Comparison of ENCODE assay signal across 25 cellular contexts in the genomic region with DNA sequence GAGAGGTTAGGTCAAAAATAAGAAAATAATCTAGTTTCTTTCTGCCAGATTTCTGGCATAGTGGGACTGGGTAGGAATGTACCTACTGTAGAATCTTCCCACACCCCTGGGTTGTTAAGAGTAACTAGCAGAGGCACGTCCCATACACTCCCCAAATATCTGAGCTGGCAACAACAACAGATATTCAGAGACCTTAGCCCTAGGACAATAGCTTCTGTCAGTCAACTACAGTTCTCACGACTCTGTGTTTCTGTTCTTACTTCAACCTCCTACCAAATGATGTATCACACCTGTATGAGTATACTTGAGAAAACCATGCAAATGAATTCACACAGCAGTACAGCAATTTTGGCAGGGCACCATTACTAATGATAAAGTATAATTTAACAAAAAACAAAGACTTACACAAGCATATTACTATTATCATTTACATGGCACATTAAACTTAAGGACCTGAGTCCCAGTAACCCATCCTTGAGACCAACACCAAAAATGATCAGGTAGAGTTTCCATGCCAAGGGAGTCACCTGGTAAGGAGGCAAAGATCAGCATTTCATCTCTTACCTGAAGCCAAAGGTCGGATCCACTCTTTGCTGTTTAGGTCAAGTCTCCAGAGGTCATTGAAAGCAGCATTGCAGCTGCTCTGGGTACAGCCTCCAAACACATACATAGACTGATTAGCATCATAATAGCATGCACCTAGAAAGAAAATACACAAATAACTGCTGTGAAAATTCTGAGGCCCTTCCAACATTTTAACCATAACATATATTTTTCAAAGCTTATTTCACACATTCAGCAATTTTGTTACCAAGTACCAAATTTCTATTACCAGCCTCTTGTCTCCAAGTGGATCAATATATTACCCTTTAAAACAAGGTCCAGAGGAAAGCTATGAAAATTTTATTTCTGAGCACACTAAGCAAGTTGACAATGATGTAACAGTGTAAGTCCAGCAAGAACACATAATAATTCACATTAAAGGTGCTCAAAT. TPM values are rescaled to one million over a fixed set of nuclear protein-coding genes. Genes with fewer than 3 reads are reported as not detected.
DNase-seq lines count a peak whose midpoint lies in the region; ATAC-seq, FAIRE-seq and TF ChIP-seq lines count a peak whose summit lies in the region.
"Had no signal": no experiment of that assay in that cellular context is flagged by ENCODE, and none has a peak within 500 bp of the region (broad histone marks: within the 10 kb centered on the region; RNA-seq: fewer than 3 reads in every experiment).

No MANE protein-coding gene starts in this region.

- no peaks in the 10 kb centered on the region for H3K79me2 ChIP-seq in GM12878 (ENCODE audit: control insufficient read depth, insufficient read depth, low read length)
- peaks cover 2% of the 10 kb centered on the region for H3K79me2 ChIP-seq in keratinocyte (ENCODE audit: control insufficient read depth, insufficient read depth, low read length)

- 41% methylated on average over 3 of the region's 3 CpGs for WGBS in GM12878 (ENCODE audit: insufficient coverage, insufficient replicate concordance, low lambda C conversion rate, missing lambda C conversion rate)
- WGBS in small intestine, 3 donors: 69 to 77% (median 72%) methylated on average over 3 of the region's 3 CpGs

- H3K4me2 ChIP-seq in GM12878 (ENCODE audit: control insufficient read depth, insufficient read depth) (no peak overlapping the region), keratinocyte (ENCODE audit: control insufficient read depth, extremely low read depth, insufficient read depth, low read depth, low read length) (no peak overlapping the region)

- POLR2A ChIA-PET in GM12878 (lab: Charles Lee): interaction anchor here (0.5 to 0.9 kb wide), 3 partner anchors 58 to 80 kb away, joined by 3 to 7 read pairs (median 3); partner anchors contain the start of gene FBXO42
- POLR2A ChIA-PET in naive thymus-derived CD8-positive, alpha-beta T cell (lab: Charles Lee): no interaction called here

- DNase-seq in GM12891 (ENCODE audit: insufficient read length, low spot score) (no peak), GM12878 (ENCODE audit: low read depth, low spot score) (no peak), keratinocyte (ENCODE audit: low read depth, low spot score) (peak; percentile 7), small intestine (peak; percentile 31), D721Med (ENCODE audit: insufficient read length, low spot score) (no peak), SHP77 treated with DMSO at 0.1 percent for 48 hours (lab: John Stamatoyannopoulos, UW) (no peak), NK-92 (lab: John Stamatoyannopoulos, UW; ENCODE audit: unreplicated experiment) (no peak)
- no peak for DNase-seq in naive thymus-derived CD8-positive, alpha-beta T cell
- DNase-seq: activated CD4-positive, alpha-beta T cell treated with anti-CD3 and anti-CD28 coated beads, Interleukin-2, amount 50 U/mL, for 48 hours; activated gamma-delta T cell treated with Interleukin-2 at 50 U/mL for 16 hours; activated T-cell treated with anti-CD3 and anti-CD28 coated beads for 4 hours; amygdala; DMS79 treated with DMSO at 0.1 percent for 48 hours; NCI-H1048; NCI-H2029 treated with DMSO at 0.1 percent for 48 hours; nucleus accumbens; stimulated activated naive CD4-positive, alpha-beta T cell; T-helper 2 cell; WERI-Rb-1 had no signal

- H3K27ac ChIP-seq in GM12878 (ENCODE audit: control insufficient read depth, insufficient read depth): no peak overlapping the region
- peak overlapping the region; percentile 60 for H3K27ac ChIP-seq in keratinocyte (ENCODE audit: control insufficient read depth, insufficient read depth, low read length)
- peak overlapping the region in 1 of 2 donors; percentile 46 for H3K27ac ChIP-seq in small intestine (ENCODE audit: low read depth in 1 of 2, low read length in 1 of 2)
- H3K27ac ChIP-seq: SK-N-MC, WERI-Rb-1 had no signal

- intact Hi-C loops in GM12878 (cut with micrococcal nuclease; ENCODE audit: unreplicated experiment): no loop called here

- peaks cover 3 to 10% (median 6%) of the 10 kb centered on the region in 4 donors for H3K4me1 Mint-ChIP-seq in naive thymus-derived CD8-positive, alpha-beta T cell

- no peak for TF ChIP-seq POLR2A in GM12891 (IDR thresholded peaks at IDR 0.05; ENCODE audit: low read depth, low read length)
- TF ChIP-seq POLR2A in GM12878 (IDR thresholded peaks at IDR 0.05; ENCODE audit: low read depth, low read length): no peak

- no peak for TF ChIP-seq RAD21 in GM12878 (IDR thresholded peaks at IDR 0.05; ENCODE audit: insufficient read depth, low read depth, low read length)

- H3K36me3 ChIP-seq in GM12878 (ENCODE audit: control insufficient read depth in 2 of 2, insufficient read depth in 2 of 2, low read length in 1 of 2) (peaks cover 2 to 18% of the 10 kb centered on the region in 2 experiments; a peak in 3 of 4 replicates), keratinocyte (ENCODE audit: control insufficient read depth in 2 of 2, extremely low read depth in 1 of 2, insufficient read depth in 2 of 2, low read length in 2 of 2) (peaks cover 3 to 5% of the 10 kb centered on the region in 2 experiments), small intestine (ENCODE audit: control insufficient read depth in 2 of 2, insufficient read depth in 2 of 2, low read length in 2 of 2) (peaks cover 3 to 5% of the 10 kb centered on the region in 2 donors)

- H3K27me3 ChIP-seq in GM12878 (replicated peaks in 1 of 2; ENCODE audit: control insufficient read depth in 2 of 2, insufficient read depth in 2 of 2, low read length in 1 of 2): no peaks in the 10 kb centered on the region
- H3K27me3 ChIP-seq in keratinocyte (ENCODE audit: control insufficient read depth, extremely low read depth, insufficient read depth, low read length): no peaks in the 10 kb centered on the region
- H3K27me3 ChIP-seq in small intestine (ENCODE audit: control insufficient read depth in 2 of 2, insufficient read depth in 2 of 2, low read length in 2 of 2): no peaks in the 10 kb centered on the region

- CTCF ChIA-PET in GM12878 (lab: Yijun Ruan, JAX): interaction anchor here (1.0 kb wide), 1 partner anchor 69 kb away, joined by 3 read pairs; no protein-coding TSS in a partner anchor

- RAD21 ChIA-PET in GM12878 (lab: Charles Lee; ENCODE audit: unreplicated experiment): no interaction called here

- no peak overlapping the region for H3K4me3 Mint-ChIP-seq in naive thymus-derived CD8-positive, alpha-beta T cell
- H3K4me3 Mint-ChIP-seq: central memory CD8-positive, alpha-beta T cell; type B pancreatic cell had no signal

- dilution Hi-C loops in keratinocyte (cut with MboI; ENCODE audit: extremely low pct_ligation_motif_present, low sequenced_read_pairs): no loop called here

- H3K9me3 Mint-ChIP-seq in naive thymus-derived CD8-positive, alpha-beta T cell: no peaks in the 10 kb centered on the region
- H3K9me3 Mint-ChIP-seq: central memory CD8-positive, alpha-beta T cell; type B pancreatic cell had no signal

- H3K36me3 Mint-ChIP-seq in naive thymus-derived CD8-positive, alpha-beta T cell: peaks cover 0 to 82% (median 7%) of the 10 kb centered on the region in 3 donors

- H3K4me1 ChIP-seq in GM12878 (ENCODE audit: control insufficient read depth, insufficient read depth, low read length) (no peaks in the 10 kb centered on the region), keratinocyte (ENCODE audit: control insufficient read depth, extremely low read depth, insufficient read depth, low read length) (peaks cover 14% of the 10 kb centered on the region), small intestine (ENCODE audit: control insufficient read depth in 2 of 2, insufficient read depth in 1 of 2, low read depth in 1 of 2, low read length in 1 of 2) (no peaks in the 10 kb centered on the region)

- no peak for ATAC-seq in GM12878
- ATAC-seq in naive thymus-derived CD8-positive, alpha-beta T cell: no peak
- ATAC-seq: Panc1 had no signal

- H3K9ac ChIP-seq in GM12878 (ENCODE audit: control insufficient read depth, insufficient read depth, low read length): no peak overlapping the region
- H3K9ac ChIP-seq in keratinocyte (ENCODE audit: control insufficient read depth, extremely low read depth, insufficient read depth, low read length): no peak overlapping the region

- peak overlapping the region in 5 of 10 donors; percentile 2 to 53 (median 3) for H3K27ac Mint-ChIP-seq in naive thymus-derived CD8-positive, alpha-beta T cell
- H3K27ac Mint-ChIP-seq: type B pancreatic cell had no signal

- no peak overlapping the region for H3K4me3 ChIP-seq in GM12878
- H3K4me3 ChIP-seq in keratinocyte (ENCODE audit: control insufficient read depth in 2 of 3, extremely low read depth in 1 of 3, insufficient read depth in 2 of 3, low read depth in 1 of 3, low read length in 3 of 3): no peak overlapping the region
- no peak overlapping the region for H3K4me3 ChIP-seq in small intestine (ENCODE audit: low read depth in 1 of 2, low read length in 2 of 2)
- H3K4me3 ChIP-seq: HAP-1, SK-N-MC had no signal

- TF ChIP-seq EP300 in GM12878 (IDR thresholded peaks at IDR 0.05; ENCODE audit: borderline replicate concordance in 1 of 2, control insufficient read depth in 1 of 2, low read depth in 2 of 2, low read length in 2 of 2): no peak

- BruUV-seq in GM12878 (replicated peaks; lab: Mats Ljungman, UMichigan): no TSS peak

- in situ Hi-C loops in GM12878 (cut with MboI): no loop called here

- H3K27me3 Mint-ChIP-seq in naive thymus-derived CD8-positive, alpha-beta T cell: no peaks in the 10 kb centered on the region
- H3K27me3 Mint-ChIP-seq: central memory CD8-positive, alpha-beta T cell; type B pancreatic cell had no signal

- no peak for TF ChIP-seq CTCF in GM12878 (IDR thresholded peaks at IDR 0.05 in 2 of 3, conservative IDR thresholded peaks at IDR 0.05 in 1 of 3; ENCODE audit: control insufficient read depth in 2 of 3, extremely low read depth in 1 of 3, insufficient read depth in 1 of 3, low read depth in 3 of 3, low read length in 3 of 3)
- no peak for TF ChIP-seq CTCF in keratinocyte (optimal IDR thresholded peaks at IDR 0.05 in 1 of 3, IDR thresholded peaks at IDR 0.05 in 1 of 3, conservative IDR thresholded peaks at IDR 0.05 in 1 of 3; ENCODE audit: extremely low read depth in 1 of 3, insufficient read depth in 2 of 3, low read length in 3 of 3)
- TF ChIP-seq CTCF in D721Med (IDR thresholded peaks at IDR 0.05; ENCODE audit: insufficient read depth, missing control alignments): no peak

- no peaks in the 10 kb centered on the region for H3K9me1 ChIP-seq in keratinocyte (ENCODE audit: control insufficient read depth, extremely low read depth, insufficient read depth, low read length)

- H2AFZ ChIP-seq in GM12878 (ENCODE audit: control insufficient read depth, low read depth, low read length): no peak overlapping the region
- no peak overlapping the region for H2AFZ ChIP-seq in keratinocyte (ENCODE audit: control insufficient read depth, low read length)

- SMC1A ChIA-PET in GM12878 (lab: Charles Lee; ENCODE audit: uncharacterized antibody, unreplicated experiment): interaction anchor here (1.0 to 1.2 kb wide), 2 partner anchors 14 to 69 kb away, joined by 3 read pairs; no protein-coding TSS in a partner anchor

- no peaks in the 10 kb centered on the region for H3K9me3 ChIP-seq in GM12878 (replicated peaks; ENCODE audit: control insufficient read depth, insufficient read depth, low read length)
- H3K9me3 ChIP-seq in keratinocyte (ENCODE audit: control insufficient read depth, low read depth, low read length): no peaks in the 10 kb centered on the region
- H3K9me3 ChIP-seq in small intestine (ENCODE audit: control insufficient read depth, low read depth): no peaks in the 10 kb centered on the region
- H3K9me3 ChIP-seq: HAP-1 had no signal

- H4K20me1 ChIP-seq in GM12878 (ENCODE audit: control insufficient read depth, insufficient read depth) (no peaks in the 10 kb centered on the region), keratinocyte (ENCODE audit: control insufficient read depth, extremely low read depth, insufficient read depth, low read length) (no peaks in the 10 kb centered on the region)

- FAIRE-seq in GM12891 (lab: Jason Lieb, UNC) (peak; percentile 76), GM12878 (lab: Jason Lieb, UNC) (peak; percentile 56), keratinocyte (lab: Jason Lieb, UNC) (peak; percentile 5), small intestine (lab: Jason Lieb, UNC) (no peak), D721Med (lab: Jason Lieb, UNC) (no peak)
- FAIRE-seq: HTR-8/SVneo had no signal

RNA-seq across cellular contexts. Expression of gene CPLANE2, which starts 57.5 kb away (rescaled TPM):
- polyA plus RNA-seq in GM12891 (2012; ENCODE audit: low read depth, missing spikeins): 3.0 TPM
- total RNA-seq in GM12878 (2013; cell fraction: nucleolus; rRNA removed): 4.0 and 4.2 TPM in 2 replicates
- 2.6 and 4.5 TPM in 2 replicates for total RNA-seq in GM12878 (2014; rRNA removed)
- total RNA-seq in GM12878 (2014; rRNA removed; fragmentation: Illumina TruSeq; extraction: Trizol): 1.4 and 2.5 TPM in 2 replicates
- 4.0 and 4.1 TPM in 2 replicates for total RNA-seq in GM12878 (2021)
- 0.39 TPM for polyA plus RNA-seq in GM12878 (2011; ENCODE audit: low read depth)
- 0.61 and 1.3 TPM in 2 replicates for polyA plus RNA-seq in GM12878 (2011; rRNA removed)
- 2.2 and 4.4 TPM in 2 replicates for polyA plus RNA-seq in GM12878 (2011; cell fraction: cytosol; rRNA removed)
- polyA plus RNA-seq in GM12878 (2011; cell fraction: nucleus; rRNA removed): 4.3 and 5.5 TPM in 2 replicates
- 3.8 and 4.0 TPM in 2 replicates for polyA plus RNA-seq in GM12878 (2012)
- 0.11 and 1.2 TPM in 2 replicates for polyA plus RNA-seq in GM12878 (2014; fragmentation: Illumina TruSeq; extraction: Trizol)
- polyA plus RNA-seq in GM12878 (2014; fragmentation: Nextera tagmentation; extraction: Ambion mirVana): under 1 TPM in 1 of 2 experiments, not detected in 1; 0.09 TPM
- 1.2 and 3.7 TPM in 2 replicates for polyA plus RNA-seq in GM12878 (2014; rRNA removed)
- 1 to 10 TPM; 2.3 to 2.9 TPM for polyA plus RNA-seq in GM12878 (2016; fragmentation: Nextera tagmentation; extraction: Ambion mirVana)
- 7.0 and 7.2 TPM in 2 replicates for polyA minus RNA-seq in GM12878 (2011; rRNA and poly(A)+ RNA removed)
- polyA minus RNA-seq in GM12878 (2011; cell fraction: cytosol; rRNA and poly(A)+ RNA removed): 0.83 TPM in 1 of 2 replicates, not detected in the other
- polyA minus RNA-seq in GM12878 (2011; cell fraction: nucleus; rRNA and poly(A)+ RNA removed): 3.7 and 4.0 TPM in 2 replicates
- 1.7 to 3.6 TPM (median 2.5 TPM) in 3 replicates for polyA plus RNA-seq in keratinocyte
- polyA plus RNA-seq in keratinocyte (2011; ENCODE audit: low read depth): 0.85 TPM
- polyA plus RNA-seq in keratinocyte (2011; cell fraction: cytosol; rRNA removed): 0.83 and 3.8 TPM in 2 replicates
- polyA plus RNA-seq in keratinocyte (2011; cell fraction: nucleus; rRNA removed): 2.1 and 3.4 TPM in 2 replicates
- polyA plus RNA-seq in keratinocyte (2012; ENCODE audit: low replicate concordance): 1.6 and 4.7 TPM in 2 replicates
- polyA minus RNA-seq in keratinocyte: 3.3 to 12.7 TPM (median 7.3 TPM) in 3 replicates
- polyA minus RNA-seq in keratinocyte (2011; cell fraction: cytosol; rRNA and poly(A)+ RNA removed): 9.6 TPM
- polyA minus RNA-seq in keratinocyte (2011; cell fraction: nucleus; rRNA and poly(A)+ RNA removed): 2.2 and 5.0 TPM in 2 replicates
- 1 to 10 TPM; 1.6 to 6.8 (median 2.0) TPM for polyA plus RNA-seq in small intestine
- 1 to 10 TPM; 8.8 to 9.6 TPM for total RNA-seq in naive thymus-derived CD8-positive, alpha-beta T cell
- 1 to 10 TPM; 1.7 to 2.9 (median 2.7) TPM for polyA plus RNA-seq in naive thymus-derived CD8-positive, alpha-beta T cell

RNA-seq across cellular contexts. Expression of gene FBXO42, which starts 57.8 kb away (rescaled TPM):
- 12.0 TPM for polyA plus RNA-seq in GM12891 (2012; ENCODE audit: low read depth, missing spikeins)
- 65.2 and 68.2 TPM in 2 replicates for total RNA-seq in GM12878 (2013; cell fraction: nucleolus; rRNA removed)
- total RNA-seq in GM12878 (2014; rRNA removed): 11.6 and 13.2 TPM in 2 replicates
- 9.9 and 10.5 TPM in 2 replicates for total RNA-seq in GM12878 (2014; rRNA removed; fragmentation: Illumina TruSeq; extraction: Trizol)
- total RNA-seq in GM12878 (2021): 13.2 and 15.5 TPM in 2 replicates
- 7.5 TPM for polyA plus RNA-seq in GM12878 (2011; ENCODE audit: low read depth)
- polyA plus RNA-seq in GM12878 (2011; rRNA removed): 16.1 and 23.8 TPM in 2 replicates
- 24.7 and 31.1 TPM in 2 replicates for polyA plus RNA-seq in GM12878 (2011; cell fraction: cytosol; rRNA removed)
- 33.4 and 48.5 TPM in 2 replicates for polyA plus RNA-seq in GM12878 (2011; cell fraction: nucleus; rRNA removed)
- polyA plus RNA-seq in GM12878 (2012): 10.0 and 16.2 TPM in 2 replicates
- 10.2 and 15.0 TPM in 2 replicates for polyA plus RNA-seq in GM12878 (2014; fragmentation: Illumina TruSeq; extraction: Trizol)
- polyA plus RNA-seq in GM12878 (2014; fragmentation: Nextera tagmentation; extraction: Ambion mirVana): 1 to 10 TPM; 6.1 to 6.2 TPM
- 16.8 and 17.0 TPM in 2 replicates for polyA plus RNA-seq in GM12878 (2014; rRNA removed)
- polyA plus RNA-seq in GM12878 (2016; fragmentation: Nextera tagmentation; extraction: Ambion mirVana): 10 to 100 TPM; 16.8 to 19.0 TPM
- 30.0 and 30.9 TPM in 2 replicates for polyA minus RNA-seq in GM12878 (2011; rRNA and poly(A)+ RNA removed)
- 6.1 and 9.3 TPM in 2 replicates for polyA minus RNA-seq in GM12878 (2011; cell fraction: cytosol; rRNA and poly(A)+ RNA removed)
- 12.5 and 17.8 TPM in 2 replicates for polyA minus RNA-seq in GM12878 (2011; cell fraction: nucleus; rRNA and poly(A)+ RNA removed)
- 14.1 to 18.0 TPM (median 15.8 TPM) in 3 replicates for polyA plus RNA-seq in keratinocyte
- 5.3 TPM for polyA plus RNA-seq in keratinocyte (2011; ENCODE audit: low read depth)
- polyA plus RNA-seq in keratinocyte (2011; cell fraction: cytosol; rRNA removed): 12.1 and 14.3 TPM in 2 replicates
- polyA plus RNA-seq in keratinocyte (2011; cell fraction: nucleus; rRNA removed): 30.5 and 34.1 TPM in 2 replicates
- 9.9 and 17.7 TPM in 2 replicates for polyA plus RNA-seq in keratinocyte (2012; ENCODE audit: low replicate concordance)
- polyA minus RNA-seq in keratinocyte: 21.3 to 24.7 TPM (median 23.3 TPM) in 3 replicates
- 12.1 TPM for polyA minus RNA-seq in keratinocyte (2011; cell fraction: cytosol; rRNA and poly(A)+ RNA removed)
- 18.6 and 33.8 TPM in 2 replicates for polyA minus RNA-seq in keratinocyte (2011; cell fraction: nucleus; rRNA and poly(A)+ RNA removed)
- polyA plus RNA-seq in small intestine: 10 to 100 TPM in 2 of 3 donors, 1 to 10 TPM in 1; 10.0 to 12.7 (median 11.7) TPM
- total RNA-seq in naive thymus-derived CD8-positive, alpha-beta T cell: 10 to 100 TPM; 24.3 to 27.4 TPM
- polyA plus RNA-seq in naive thymus-derived CD8-positive, alpha-beta T cell: 10 to 100 TPM; 11.8 to 21.5 (median 15.5) TPM

Comparison
In these comparisons a context has a peak if more than half of its experiments do, and no peak if none do; other contexts are left out.
1. DNase-seq: peak in keratinocyte (single experiment) and small intestine (single experiment); none in GM12891 (single experiment), GM12878 (single experiment), naive thymus-derived CD8-positive, alpha-beta T cell (0 of 10), D721Med (single experiment), SHP77 treated with DMSO at 0.1 percent for 48 hours (single experiment) and NK-92 (single experiment).